ENCODE assay signal across 23 cellular contexts in the genomic region with DNA sequence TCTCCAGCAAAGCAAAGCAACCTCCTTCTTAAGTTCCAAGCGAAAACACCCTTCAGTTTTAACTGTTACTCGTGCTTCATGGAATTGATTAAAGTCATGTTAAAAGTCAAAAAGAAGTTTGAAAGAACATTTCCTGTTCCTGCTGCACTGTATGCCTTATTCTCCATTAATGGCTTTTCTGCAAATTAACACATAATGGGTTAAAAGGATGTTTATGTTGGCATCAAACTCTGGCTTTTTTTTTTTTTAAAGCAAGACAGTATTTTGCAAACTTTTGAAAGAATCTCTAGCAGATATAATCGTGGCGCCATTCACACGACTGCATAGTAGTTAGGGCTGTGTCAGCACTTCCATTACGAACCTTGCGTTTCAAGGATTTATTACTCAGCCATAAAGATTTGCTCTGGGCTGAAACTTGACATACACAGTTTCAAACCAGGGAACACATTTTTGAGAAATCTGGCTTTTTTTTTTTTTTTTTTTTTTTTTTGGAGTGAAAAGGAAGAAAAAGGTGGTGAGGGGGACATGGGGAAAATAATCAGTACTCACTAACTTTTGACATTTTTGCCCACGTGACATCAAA.
A peak's percentile ranks its signal among the peaks of the same experiment; 100 is the strongest.
DNase-seq lines count a peak whose midpoint lies in the region; TF ChIP-seq lines count a peak whose summit lies in the region.
"Had no signal": no experiment of that assay in that cellular context is flagged by ENCODE, and none has a peak within 500 bp of the region (broad histone marks: within the 10 kb centered on the region; RNA-seq: fewer than 3 reads in every experiment).

No MANE protein-coding gene starts in this region.

- no peaks in the 10 kb centered on the region for H3F3A ChIP-seq in smooth muscle cell (ENCODE audit: low read depth)

- H3K27ac ChIP-seq in HEK293 (ENCODE audit: extremely low read depth, low read depth, low read length): no peak overlapping the region
- H3K27ac ChIP-seq in smooth muscle cell (ENCODE audit: low read depth): no peak overlapping the region

- 43% methylated on average over 8 of the region's 8 CpGs for WGBS in smooth muscle cell (ENCODE audit: low lambda C conversion rate)

- DNase-seq in adipocyte (ENCODE audit: low read depth) (no peak), left kidney (ENCODE audit: low read depth, low spot score) (peak; percentile 56), smooth muscle cell (lab: John Stamatoyannopoulos, UW; ENCODE audit: unreplicated experiment) (no peak), HUDEP-2 (lab: John Stamatoyannopoulos, UW; ENCODE audit: unreplicated experiment in 76 of 76) (no peak), epidermal melanocyte (ENCODE audit: insufficient read length, low spot score) (no peak)
- no peak for DNase-seq in activated effector memory CD4-positive, alpha-beta T cell treated with anti-CD3 and anti-CD28 coated beads, Interleukin-2, amount 50 U/mL, for 16 hours
- DNase-seq: ACHN; BE2C; Calu3; CD8-positive, alpha-beta memory T cell; DMS79 treated with DMSO at 0.1 percent for 48 hours; GF-D8; GOT3; KBM-7; MV-4-11; NCI-H1105 treated with DMSO at 0.1 percent for 48 hours; NCI-H146; NCI-H2029; NCI-H446; NCI-H524 treated with DMSO at 0.1 percent for 48 hours; NCI-H774 had no signal

- peak overlapping the region; percentile 43 for H3K9ac ChIP-seq in adipocyte (ENCODE audit: low read length)
- H3K9ac ChIP-seq in smooth muscle cell (ENCODE audit: low read depth): no peak overlapping the region

- H3K79me2 ChIP-seq in smooth muscle cell (ENCODE audit: low read depth): no peaks in the 10 kb centered on the region

- 0 out of 2 replicates have a peak, but pooled peaks cover 4% of the 10 kb centered on the region for H3K4me1 ChIP-seq in HEK293 (ENCODE audit: control insufficient read depth, insufficient read depth, low read length)
- H3K4me1 ChIP-seq in adipocyte (ENCODE audit: control insufficient read depth, insufficient read depth, low read length): peaks cover 22% of the 10 kb centered on the region
- no peaks in the 10 kb centered on the region for H3K4me1 ChIP-seq in smooth muscle cell (ENCODE audit: low read depth)
- H3K4me1 ChIP-seq: BE2C, HAP-1 had no signal

- TF ChIP-seq CTCF in HEK293 (tag by site-specific recombination; IDR thresholded peaks at IDR 0.05) (no peak), smooth muscle cell (IDR thresholded peaks at IDR 0.05; ENCODE audit: borderline replicate concordance, insufficient read depth, poor library complexity, severe bottlenecking) (no peak)

- peak overlapping the region; percentile 9 for H3K4me2 ChIP-seq in smooth muscle cell

- H3K36me3 ChIP-seq in HEK293 (ENCODE audit: control insufficient read depth in 2 of 2, insufficient read depth in 1 of 2, low read length in 2 of 2) (no peaks in the 10 kb centered on the region), adipocyte (ENCODE audit: control insufficient read depth, insufficient read depth, low read length, severe bottlenecking) (no peaks in the 10 kb centered on the region), smooth muscle cell (ENCODE audit: low read depth) (no peaks in the 10 kb centered on the region)
- H3K36me3 ChIP-seq: BE2C, HAP-1 had no signal

- no peak overlapping the region for H3K4me3 ChIP-seq in HEK293 (ENCODE audit: low read depth, low read length)
- H3K4me3 ChIP-seq in adipocyte (ENCODE audit: low read length): peak overlapping the region; percentile 30
- no peak overlapping the region for H3K4me3 ChIP-seq in smooth muscle cell
- H3K4me3 ChIP-seq: HAP-1 had no signal

- no peaks in the 10 kb centered on the region for H3K27me3 ChIP-seq in adipocyte (replicated peaks; ENCODE audit: control insufficient read depth, insufficient read depth, low read length)
- no peaks in the 10 kb centered on the region for H3K27me3 ChIP-seq in smooth muscle cell (ENCODE audit: low read depth)
- H3K27me3 ChIP-seq: BE2C had no signal

- CTCF ChIA-PET in HEK293 (lab: Yijun Ruan, JAX): no interaction called here

- H4K20me1 ChIP-seq in smooth muscle cell (ENCODE audit: low read depth): no peaks in the 10 kb centered on the region

- POLR2A ChIA-PET in HEK293 (lab: Yijun Ruan, JAX): no interaction called here

- no peak overlapping the region for H2AFZ ChIP-seq in smooth muscle cell (ENCODE audit: low read depth)

- no peaks in the 10 kb centered on the region for H3K9me3 ChIP-seq in HEK293 (ENCODE audit: control insufficient read depth, insufficient read depth, low read depth, low read length)
- no peaks in the 10 kb centered on the region for H3K9me3 ChIP-seq in adipocyte (ENCODE audit: control insufficient read depth, low read length)
- no peaks in the 10 kb centered on the region for H3K9me3 ChIP-seq in smooth muscle cell (replicated peaks; ENCODE audit: low read depth)
- H3K9me3 ChIP-seq: BE2C, HAP-1 had no signal

TF ChIP-seq in HEK293, 187 proteins besides CTCF, POLR2A, EP300 and RAD21:
- TF ChIP-seq ZNF768 (tag by site-specific recombination; IDR thresholded peaks at IDR 0.05) (no peak), KLF16 (tag by site-specific recombination; IDR thresholded peaks at IDR 0.05) (0 out of 2 replicates have a peak, but pooled peaks have one; percentile 24)
- TF ChIP-seq, protein P1, sequence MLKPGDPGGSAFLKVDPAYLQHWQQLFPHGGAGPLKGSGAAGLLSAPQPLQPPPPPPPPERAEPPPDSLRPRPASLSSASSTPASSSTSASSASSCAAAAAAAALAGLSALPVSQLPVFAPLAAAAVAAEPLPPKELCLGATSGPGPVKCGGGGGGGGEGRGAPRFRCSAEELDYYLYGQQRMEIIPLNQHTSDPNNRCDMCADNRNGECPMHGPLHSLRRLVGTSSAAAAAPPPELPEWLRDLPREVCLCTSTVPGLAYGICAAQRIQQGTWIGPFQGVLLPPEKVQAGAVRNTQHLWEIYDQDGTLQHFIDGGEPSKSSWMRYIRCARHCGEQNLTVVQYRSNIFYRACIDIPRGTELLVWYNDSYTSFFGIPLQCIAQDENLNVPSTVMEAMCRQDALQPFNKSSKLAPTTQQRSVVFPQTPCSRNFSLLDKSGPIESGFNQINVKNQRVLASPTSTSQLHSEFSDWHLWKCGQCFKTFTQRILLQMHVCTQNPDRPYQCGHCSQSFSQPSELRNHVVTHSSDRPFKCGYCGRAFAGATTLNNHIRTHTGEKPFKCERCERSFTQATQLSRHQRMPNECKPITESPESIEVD (tag by site-specific recombination; IDR thresholded peaks at IDR 0.05): 0 out of 2 replicates have a peak, but pooled peaks have one; percentile 51
